30 cellular contexts compared by ENCODE assay signal in genomic region chr1:243549791-243550190, GRCh38.
DNase-seq lines count a peak whose midpoint lies in the region; ATAC-seq, FAIRE-seq and TF ChIP-seq lines count a peak whose summit lies in the region.
"Had no signal": no experiment of that assay in that cellular context is flagged by ENCODE, and none has a peak within 500 bp of the region (broad histone marks: within the 10 kb centered on the region; RNA-seq: fewer than 3 reads in every experiment).

No MANE protein-coding gene starts in this region.

- no peak overlapping the region for H3K4me3 Mint-ChIP-seq in activated T-cell treated with anti-CD3 and anti-CD28 coated beads, Interleukin-2, amount 50 U/mL, for 72 hours
- H3K4me3 Mint-ChIP-seq in activated T-cell treated with anti-CD3 and anti-CD28 coated beads, Interleukin-2, amount 50 U/mL, for 24 hours = no peak overlapping the region
- no peak overlapping the region for H3K4me3 Mint-ChIP-seq in astrocyte (ENCODE audit: unreplicated experiment)
- H3K4me3 Mint-ChIP-seq: activated naive CD8-positive, alpha-beta T cell treated with anti-CD3 and anti-CD28 coated beads, Interleukin-2, amount 10 ng/mL, durations not matched to agents 7 days and 5 days; stimulated activated naive B cell treated with anti-CD40 and anti-IgM and Interleukin-4, amounts not matched to agents 10 μg/mL and 1 μg/mL and 100 μg/mL, for 72 hours had no signal

- H3K4me1 Mint-ChIP-seq in activated T-cell treated with anti-CD3 and anti-CD28 coated beads, Interleukin-2, amount 50 U/mL, for 72 hours (ENCODE audit: low read depth) = no peaks in the 10 kb centered on the region
- H3K4me1 Mint-ChIP-seq in activated T-cell treated with anti-CD3 and anti-CD28 coated beads, Interleukin-2, amount 50 U/mL, for 24 hours (ENCODE audit: low read depth) = peaks cover 2% of the 10 kb centered on the region
- H3K4me1 Mint-ChIP-seq in astrocyte (ENCODE audit: low read depth, unreplicated experiment) = peaks cover 28% of the 10 kb centered on the region

- no peaks in the 10 kb centered on the region for H3K36me3 ChIP-seq in astrocyte (ENCODE audit: insufficient read depth, low read length)
- H3K36me3 ChIP-seq: ovary had no signal

- no peak overlapping the region for H3K4me3 ChIP-seq in astrocyte (ENCODE audit: insufficient read depth, low read depth, low read length)
- H3K4me3 ChIP-seq in fibroblast of the aortic adventitia (ENCODE audit: low read depth, low read length) = no peak overlapping the region
- H3K4me3 ChIP-seq: ovary, skin epidermis, suprapubic skin, upper lobe of left lung had no signal

- no peaks in the 10 kb centered on the region for H3K27me3 Mint-ChIP-seq in activated T-cell treated with anti-CD3 and anti-CD28 coated beads, Interleukin-2, amount 50 U/mL, for 72 hours (ENCODE audit: low read depth)
- H3K27me3 Mint-ChIP-seq in activated T-cell treated with anti-CD3 and anti-CD28 coated beads, Interleukin-2, amount 50 U/mL, for 24 hours = no peaks in the 10 kb centered on the region
- no peaks in the 10 kb centered on the region for H3K27me3 Mint-ChIP-seq in astrocyte (ENCODE audit: low read depth, unreplicated experiment)
- H3K27me3 Mint-ChIP-seq: activated naive CD8-positive, alpha-beta T cell treated with anti-CD3 and anti-CD28 coated beads, Interleukin-2, amount 10 ng/mL, durations not matched to agents 7 days and 5 days; stimulated activated naive B cell treated with anti-CD40 and anti-IgM and Interleukin-4, amounts not matched to agents 10 μg/mL and 1 μg/mL and 100 μg/mL, for 72 hours had no signal

- no peak for FAIRE-seq in astrocyte (lab: Jason Lieb, UNC)

- peak overlapping the region; percentile 69 for H3K27ac ChIP-seq in astrocyte (ENCODE audit: low read depth, low read length)
- H3K27ac ChIP-seq: 22Rv1, C4-2B, HL-60, ovary, skin epidermis, suprapubic skin, upper lobe of left lung had no signal

- H3K4me1 ChIP-seq in astrocyte (ENCODE audit: insufficient read depth, low read length) = peaks cover 16% of the 10 kb centered on the region
- H3K4me1 ChIP-seq: suprapubic skin, upper lobe of left lung had no signal

- no peaks in the 10 kb centered on the region for H4K20me1 ChIP-seq in astrocyte (ENCODE audit: insufficient read depth, low read length)

- H3K27ac Mint-ChIP-seq in activated T-cell treated with anti-CD3 and anti-CD28 coated beads, Interleukin-2, amount 50 U/mL, for 72 hours = peak overlapping the region; percentile 9
- H3K27ac Mint-ChIP-seq in activated T-cell treated with anti-CD3 and anti-CD28 coated beads, Interleukin-2, amount 50 U/mL, for 24 hours = no peak overlapping the region
- H3K27ac Mint-ChIP-seq in astrocyte (ENCODE audit: unreplicated experiment) = peak overlapping the region; percentile 73
- H3K27ac Mint-ChIP-seq: activated naive CD8-positive, alpha-beta T cell treated with anti-CD3 and anti-CD28 coated beads, Interleukin-2, amount 10 ng/mL, durations not matched to agents 7 days and 5 days; stimulated activated naive B cell treated with anti-CD40 and anti-IgM and Interleukin-4, amounts not matched to agents 10 μg/mL and 1 μg/mL and 100 μg/mL, for 72 hours had no signal

- H3K36me3 Mint-ChIP-seq in activated T-cell treated with anti-CD3 and anti-CD28 coated beads, Interleukin-2, amount 50 U/mL, for 72 hours (ENCODE audit: insufficient read depth in 2 of 2) = peaks cover 0 to 3% of the 10 kb centered on the region in 2 donors
- H3K36me3 Mint-ChIP-seq in activated T-cell treated with anti-CD3 and anti-CD28 coated beads, Interleukin-2, amount 50 U/mL, for 24 hours (ENCODE audit: low read depth) = peaks cover 53% of the 10 kb centered on the region
- H3K36me3 Mint-ChIP-seq in astrocyte (ENCODE audit: low read depth, unreplicated experiment) = peaks cover 8% of the 10 kb centered on the region

- H3K9me3 ChIP-seq in astrocyte (ENCODE audit: insufficient read depth, low read depth, low read length) = no peaks in the 10 kb centered on the region
- H3K9me3 ChIP-seq: ovary, suprapubic skin, upper lobe of left lung had no signal

- no peak for DNase-seq in activated T-cell treated with anti-CD3 and anti-CD28 coated beads, Interleukin-2, amount 50 U/mL, for 72 hours
- no peak for DNase-seq in activated T-cell treated with anti-CD3 and anti-CD28 coated beads, Interleukin-2, amount 50 U/mL, for 24 hours
- DNase-seq in astrocyte (ENCODE audit: low read depth) (no peak), fibroblast of the aortic adventitia (ENCODE audit: low read depth) (peak; percentile 14), NCI-H187 (lab: John Stamatoyannopoulos, UW) (no peak), kidney glomerular epithelial cell (lab: John Stamatoyannopoulos, UW) (no peak), Kasumi-1 (lab: John Stamatoyannopoulos, UW) (no peak)
- DNase-seq: activated CD4-positive, alpha-beta T cell treated with anti-CD3 and anti-CD28 coated beads for 4 hours; activated gamma-delta T cell; activated naive CD8-positive, alpha-beta T cell treated with anti-CD3 and anti-CD28 coated beads, Interleukin-2, amount 10 ng/mL, durations not matched to agents 7 days and 5 days; activated T-cell treated with anti-CD3 and anti-CD28 coated beads for 4 hours; central memory CD4-positive, alpha-beta T cell; dermis blood vessel endothelial cell; DMS79 treated with DMSO at 0.1 percent for 48 hours; GF-D8; hypothalamus; KG1; NCI-H1436; NCI-H345; ovary; SIG-M5; stimulated activated naive B cell treated with anti-CD40 and anti-IgM and Interleukin-4, amounts not matched to agents 10 μg/mL and 1 μg/mL and 100 μg/mL, for 72 hours; T-helper 9 cell; upper lobe of left lung had no signal

- H3K4me2 ChIP-seq in astrocyte (ENCODE audit: low read length) = peak overlapping the region; percentile 61

- no peak overlapping the region for H2AFZ ChIP-seq in astrocyte (ENCODE audit: low read depth, low read length)

- no peak for ATAC-seq in activated T-cell treated with anti-CD3 and anti-CD28 coated beads, Interleukin-2, amount 50 U/mL, for 72 hours (replicated peaks in 1 of 2)
- ATAC-seq in HG03159 (IDR thresholded peaks at IDR 0.05; ENCODE audit: unreplicated experiment) = no peak
- ATAC-seq: stimulated activated naive B cell treated with anti-CD40 and anti-IgM and Interleukin-4, amounts not matched to agents 10 μg/mL and 1 μg/mL and 100 μg/mL, for 72 hours had no signal

- TF ChIP-seq CTCF in astrocyte (IDR thresholded peaks at IDR 0.05; ENCODE audit: insufficient read depth, low read depth, low read length) (no peak), fibroblast of the aortic adventitia (IDR thresholded peaks at IDR 0.05; ENCODE audit: insufficient read depth, low read length) (no peak)

- H3K9ac ChIP-seq in astrocyte (ENCODE audit: low read length) = no peak overlapping the region

- no peaks in the 10 kb centered on the region for H3K79me2 ChIP-seq in astrocyte (ENCODE audit: insufficient read depth, low read length)

- H3K27me3 ChIP-seq in astrocyte (ENCODE audit: insufficient read depth, low read length) = no peaks in the 10 kb centered on the region
- H3K27me3 ChIP-seq: ovary, suprapubic skin, upper lobe of left lung had no signal

- H3K9me3 Mint-ChIP-seq in activated T-cell treated with anti-CD3 and anti-CD28 coated beads, Interleukin-2, amount 50 U/mL, for 72 hours = no peaks in the 10 kb centered on the region
- H3K9me3 Mint-ChIP-seq in activated T-cell treated with anti-CD3 and anti-CD28 coated beads, Interleukin-2, amount 50 U/mL, for 24 hours = no peaks in the 10 kb centered on the region
- H3K9me3 Mint-ChIP-seq in astrocyte (ENCODE audit: unreplicated experiment) = no peaks in the 10 kb centered on the region
